ENCODE assay signal across 14 cellular contexts in genomic region chr6:145139451-145139850, GRCh38.
DNase-seq lines count a peak whose midpoint lies in the region; ATAC-seq and TF ChIP-seq lines count a peak whose summit lies in the region.
"Had no signal": no experiment of that assay in that cellular context is flagged by ENCODE, and none has a peak within 500 bp of the region (broad histone marks: within the 10 kb centered on the region; RNA-seq: fewer than 3 reads in every experiment).

No MANE protein-coding gene starts in this region.

- no peaks in the 10 kb centered on the region for H3K27me3 ChIP-seq in IMR-90 (ENCODE audit: control insufficient read depth, insufficient read depth, low read length)
- no peaks in the 10 kb centered on the region for H3K27me3 ChIP-seq in ectodermal cell (ENCODE audit: control insufficient read depth, insufficient read depth, low read length, poor library complexity, severe bottlenecking)
- no peaks in the 10 kb centered on the region for H3K27me3 ChIP-seq in neuron (ENCODE audit: insufficient read depth, low read length)
- no peaks in the 10 kb centered on the region for H3K27me3 ChIP-seq in gastroesophageal sphincter
- H3K27me3 ChIP-seq: gastrocnemius medialis, transverse colon had no signal

- H2AFZ ChIP-seq in IMR-90 (replicated peaks; ENCODE audit: low read length, poor library complexity) (peak overlapping the region; percentile 68), neuron (ENCODE audit: low read depth, low read length) (peak overlapping the region; percentile 33)

- no peak overlapping the region for H3K14ac ChIP-seq in IMR-90 (replicated peaks; ENCODE audit: low read depth, low read length)

- TF ChIP-seq POLR2A in IMR-90 (IDR thresholded peaks at IDR 0.05; ENCODE audit: low read depth, low read length) (no peak), gastroesophageal sphincter (IDR thresholded peaks at IDR 0.05) (no peak)

- H4K5ac ChIP-seq in IMR-90 (ENCODE audit: low read depth, low read length) = no peak overlapping the region

- no peak for TF ChIP-seq RAD21 in IMR-90 (IDR thresholded peaks at IDR 0.05; ENCODE audit: low read length)

- no peak overlapping the region for H2AK9ac ChIP-seq in IMR-90 (replicated peaks; ENCODE audit: low read depth, low read length, poor library complexity)

- no peak overlapping the region for H4K8ac ChIP-seq in IMR-90 (ENCODE audit: low read depth in 2 of 2, low read length in 2 of 2)

- H3K9me3 ChIP-seq in IMR-90 (ENCODE audit: control insufficient read depth, insufficient read depth, low read length) (no peaks in the 10 kb centered on the region), ectodermal cell (ENCODE audit: control insufficient read depth, low read length) (no peaks in the 10 kb centered on the region), neuron (ENCODE audit: low read length) (no peaks in the 10 kb centered on the region), gastroesophageal sphincter (no peaks in the 10 kb centered on the region)
- H3K9me3 ChIP-seq: gastrocnemius medialis, transverse colon had no signal

- BruUV-seq in IMR-90 (replicated peaks; lab: Mats Ljungman, UMichigan) = no TSS peak

- no peak overlapping the region for H2BK15ac ChIP-seq in IMR-90 (ENCODE audit: low read depth, low read length)

- peak; percentile 65 for DNase-seq in IMR-90
- DNase-seq in NCI-H2081 treated with DMSO at 0.1 percent for 48 hours (lab: John Stamatoyannopoulos, UW) = peak; percentile 3
- no peak for DNase-seq in globus pallidus (ENCODE audit: low spot score)
- no peak for DNase-seq in activated T-cell treated with anti-CD3 and anti-CD28 coated beads, Interleukin-2, amount 50 U/mL, for 48 hours
- DNase-seq: gastrocnemius medialis, kidney, NCI-H2029 treated with DMSO at 0.1 percent for 48 hours, transverse colon had no signal

- ATAC-seq in IMR-90 (ENCODE audit: low read depth) (peak; percentile 66), HG02678 (IDR thresholded peaks at IDR 0.05; ENCODE audit: unreplicated experiment) (no peak), gastroesophageal sphincter (no peak)
- ATAC-seq: gastrocnemius medialis had no signal

- H3K27ac ChIP-seq in IMR-90 (ENCODE audit: insufficient read depth, low read length) (no peak overlapping the region), ectodermal cell (ENCODE audit: insufficient read depth, low read depth, low read length, poor library complexity, severe bottlenecking) (peak overlapping the region; percentile 79), gastroesophageal sphincter (no peak overlapping the region)
- H3K27ac ChIP-seq: gastrocnemius medialis, transverse colon, VCaP had no signal

- H3K18ac ChIP-seq in IMR-90 (ENCODE audit: low read depth, low read length) = no peak overlapping the region

- H3K4me1 ChIP-seq in IMR-90 (ENCODE audit: control insufficient read depth, insufficient read depth, low read length) (0 out of 2 replicates have a peak, but pooled peaks cover 1% of the 10 kb centered on the region), ectodermal cell (ENCODE audit: control insufficient read depth, insufficient read depth, low read length) (peaks cover 16% of the 10 kb centered on the region), neuron (ENCODE audit: insufficient read depth, low read length) (peaks cover 40% of the 10 kb centered on the region), gastroesophageal sphincter (no peaks in the 10 kb centered on the region)
- H3K4me1 ChIP-seq: gastrocnemius medialis, transverse colon had no signal

- CTCF ChIA-PET in IMR-90 (lab: Yijun Ruan, JAX) = no interaction called here

- no peak overlapping the region for H3K4me3 ChIP-seq in IMR-90 (ENCODE audit: insufficient read depth, low read depth, low read length)
- H3K4me3 ChIP-seq in ectodermal cell (ENCODE audit: insufficient read depth, low read depth, low read length) = no peak overlapping the region
- peak overlapping the region; percentile 1 for H3K4me3 ChIP-seq in neuron (ENCODE audit: low read length)
- H3K4me3 ChIP-seq in gastroesophageal sphincter = no peak overlapping the region
- H3K4me3 ChIP-seq: gastrocnemius medialis, smooth muscle cell, transverse colon had no signal

- in situ Hi-C loops in IMR-90 (cut with MboI; ENCODE audit: low sequenced_read_pairs) = loop anchor here (10.0 kb wide), 1 partner anchor 555 kb away; no protein-coding TSS in a partner anchor

- H3K36me3 ChIP-seq in IMR-90 (ENCODE audit: control insufficient read depth, insufficient read depth, low read length) = no peaks in the 10 kb centered on the region
- H3K36me3 ChIP-seq in ectodermal cell (ENCODE audit: control insufficient read depth, insufficient read depth, low read length) = no peaks in the 10 kb centered on the region
- no peaks in the 10 kb centered on the region for H3K36me3 ChIP-seq in neuron (ENCODE audit: insufficient read depth, low read length)
- H3K36me3 ChIP-seq in gastroesophageal sphincter = no peaks in the 10 kb centered on the region
- H3K36me3 ChIP-seq: gastrocnemius medialis, transverse colon had no signal

- H3K9ac ChIP-seq in IMR-90 (ENCODE audit: low read depth, low read length) = no peak overlapping the region

- H2BK20ac ChIP-seq in IMR-90 (ENCODE audit: low read depth, low read length) = no peak overlapping the region

- H3K4me2 ChIP-seq in IMR-90 (ENCODE audit: low read depth, low read length) = no peak overlapping the region
- H3K4me2 ChIP-seq: smooth muscle cell had no signal

- no peak overlapping the region for H2AK5ac ChIP-seq in IMR-90 (ENCODE audit: low read depth, low read length)

- no peak overlapping the region for H2BK5ac ChIP-seq in IMR-90 (ENCODE audit: low read depth, low read length, poor library complexity, severe bottlenecking)

- H4K91ac ChIP-seq in IMR-90 (ENCODE audit: insufficient read depth, low read depth, low read length) = no peak overlapping the region

- intact Hi-C loops in IMR-90 (cut with micrococcal nuclease) = loop anchor here (5.0 kb wide), 2 partner anchors 202 to 493 kb away; no protein-coding TSS in a partner anchor

- no peak for TF ChIP-seq CTCF in IMR-90 (conservative IDR thresholded peaks at IDR 0.05; ENCODE audit: low read depth, low read length)
- no peak for TF ChIP-seq CTCF in gastroesophageal sphincter (IDR thresholded peaks at IDR 0.05)

- no peak overlapping the region for H3K56ac ChIP-seq in IMR-90 (ENCODE audit: extremely low read depth, insufficient read depth, low read length)

- H3K79me1 ChIP-seq in IMR-90 (ENCODE audit: low read depth in 1 of 2, low read length in 2 of 2) = no peaks in the 10 kb centered on the region

- dilution Hi-C loops in IMR-90 (cut with HindIII; ENCODE audit: low sequenced_read_pairs, unreplicated experiment) = no loop called here

- no CpG with 5 or more reads among the region's 5 CpGs for WGBS in IMR-90 (ENCODE audit: extremely low coverage in 2 of 2, insufficient read length in 1 of 2), 2 experiments
- 66 to 72% methylated on average over 5 of the region's 5 CpGs for WGBS in ectodermal cell, 2 experiments
- 68 to 81% methylated on average over 5 of the region's 5 CpGs for WGBS in gastroesophageal sphincter (ENCODE audit: low coverage in 1 of 2), 2 donors

- no peaks in the 10 kb centered on the region; the same call in 1 of the 2 replicates for H3K9me1 ChIP-seq in IMR-90 (ENCODE audit: insufficient read depth, low read length)

- TF ChIP-seq EP300 in gastroesophageal sphincter (IDR thresholded peaks at IDR 0.05) = no peak

- H3K23ac ChIP-seq in IMR-90 (ENCODE audit: low read depth, low read length) = no peak overlapping the region

- POLR2A ChIA-PET in IMR-90 (lab: Charles Lee; ENCODE audit: unreplicated experiment) = no interaction called here

- no peak overlapping the region for H2BK120ac ChIP-seq in IMR-90 (ENCODE audit: low read depth, low read length)

- H4K20me1 ChIP-seq in IMR-90 (ENCODE audit: insufficient read depth, low read length) = no peaks in the 10 kb centered on the region

- no peak overlapping the region for H3K4ac ChIP-seq in IMR-90 (ENCODE audit: low read depth, low read length)

TF ChIP-seq in IMR-90, 13 proteins besides CTCF, POLR2A, EP300 and RAD21:
- TF ChIP-seq RCOR1 (IDR thresholded peaks at IDR 0.05; ENCODE audit: insufficient replicate concordance, low read length) = no peak
- peak; percentile 94 for TF ChIP-seq CEBPB (IDR thresholded peaks at IDR 0.05; ENCODE audit: low read depth, low read length)

Comparison
In these comparisons a context has a peak if more than half of its experiments do, and no peak if none do; other contexts are left out.
1. DNase-seq: peak in IMR-90 (single experiment) and NCI-H2081 treated with DMSO at 0.1 percent for 48 hours (single experiment); none in globus pallidus (single experiment) and activated T-cell treated with anti-CD3 and anti-CD28 coated beads, Interleukin-2, amount 50 U/mL, for 48 hours (0 of 2).